1 cellular context compared by ENCODE assay signal in genomic region chr2:149410701-149411484, GRCh38.
TF ChIP-seq lines count a peak whose summit lies in the region.

No MANE protein-coding gene starts in this region.

TF ChIP-seq in SK-N-SH, 30 proteins besides CTCF, POLR2A, EP300 and RAD21 (continued from another document):
- TF ChIP-seq ZBTB33 (IDR thresholded peaks at IDR 0.05; ENCODE audit: borderline replicate concordance, low read depth) (no peak), IRF3 (IDR thresholded peaks at IDR 0.05; ENCODE audit: low read depth, low read length) (no peak), TEAD4 (IDR thresholded peaks at IDR 0.05; ENCODE audit: borderline replicate concordance, insufficient read depth) (no peak), NRF1 (IDR thresholded peaks at IDR 0.05; ENCODE audit: low read depth, low read length) (no peak), USF1 (IDR thresholded peaks at IDR 0.05; ENCODE audit: borderline replicate concordance, low read depth) (no peak)
TF ChIP-seq in SK-N-SH: peak in this region for 3.
